1 cellular context compared by ENCODE assay signal in the genomic region with DNA sequence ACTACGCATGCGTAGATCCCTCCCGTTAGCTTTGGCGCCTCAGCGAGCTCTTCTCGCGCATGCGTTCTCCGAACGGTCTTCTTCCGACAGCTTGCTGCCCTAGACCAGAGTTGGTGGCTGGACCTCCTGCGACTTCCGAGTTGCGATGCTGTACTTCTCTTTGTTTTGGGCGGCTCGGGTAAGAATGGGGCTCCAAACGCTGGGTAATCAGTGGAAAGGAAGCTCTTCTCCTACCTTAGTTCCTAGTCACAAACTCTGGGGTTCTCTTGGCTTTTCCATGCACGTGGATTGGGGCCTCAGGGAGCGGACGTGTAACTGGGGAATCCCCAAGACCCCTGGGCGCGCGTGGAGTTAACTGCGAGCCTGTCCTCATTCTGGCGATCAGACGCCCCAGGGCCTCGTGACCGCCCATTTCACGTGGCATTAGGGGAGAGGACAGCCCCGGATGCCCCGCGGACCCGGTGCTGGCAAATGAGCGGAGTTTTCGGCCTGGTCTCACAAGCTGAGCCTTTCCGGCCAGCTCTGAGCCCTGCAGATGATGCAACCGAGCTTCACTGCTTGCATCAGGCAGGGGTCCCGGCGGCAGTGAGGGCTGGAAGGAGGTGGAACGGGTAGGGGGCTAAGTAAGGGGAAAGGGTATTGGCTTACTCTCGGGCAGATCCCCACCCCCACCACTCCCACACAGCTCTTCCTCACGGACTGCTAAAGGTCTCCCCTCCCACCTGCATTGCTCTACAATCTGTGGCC.
TF ChIP-seq lines count a peak whose summit lies in the region.

A gene (plus strand): TSS at position 78 of the 747 bp plus-strand sequence. CDS start 68 bp downstream, at position 146.

TF ChIP-seq in K562, 482 proteins besides CTCF, POLR2A, EP300 and RAD21 (continued from another document and continues in another):
- TF ChIP-seq POLR2H (tag; IDR thresholded peaks at IDR 0.05; ENCODE audit: low read depth) (peak; percentile 86), ZNF717 (CRISPR knock-in tag; IDR thresholded peaks at IDR 0.05) (no peak), ZSCAN29 (IDR thresholded peaks at IDR 0.05) (no peak), ZNF263 (CRISPR knock-in tag; IDR thresholded peaks at IDR 0.05; ENCODE audit: borderline replicate concordance) (no peak), ZNF586 (CRISPR knock-in tag; conservative IDR thresholded peaks at IDR 0.05) (no peak), ZNF217 (CRISPR knock-in tag; IDR thresholded peaks at IDR 0.05) (no peak), KLF10 (CRISPR knock-in tag; IDR thresholded peaks at IDR 0.05) (no peak), NCOR1 (IDR thresholded peaks at IDR 0.05) (no peak), NR2C1 (IDR thresholded peaks at IDR 0.05) (no peak), NR2C1 (tag; IDR thresholded peaks at IDR 0.05) (no peak), KAT7 (CRISPR knock-in tag; IDR thresholded peaks at IDR 0.05; ENCODE audit: borderline replicate concordance) (no peak; the same call in 1 of the 2 replicates), NFE2L1 (tag; IDR thresholded peaks at IDR 0.05; ENCODE audit: borderline replicate concordance, low read depth) (no peak), SAFB2 (IDR thresholded peaks at IDR 0.05; ENCODE audit: borderline replicate concordance, low read depth, low read length, severe bottlenecking) (no peak), TBP (optimal IDR thresholded peaks at IDR 0.05; ENCODE audit: low read depth, low read length) (peak; percentile 30), MXI1 (IDR thresholded peaks at IDR 0.05; ENCODE audit: low read depth, low read length) (no peak), SMAD2 (IDR thresholded peaks at IDR 0.05; ENCODE audit: low read depth, low read length) (no peak), DDX20 (tag; IDR thresholded peaks at IDR 0.05; ENCODE audit: low read depth) (no peak), MEF2A (IDR thresholded peaks at IDR 0.05; ENCODE audit: control insufficient read depth, low read depth, low read length) (no peak), CXXC5 (CRISPR knock-in tag; IDR thresholded peaks at IDR 0.05) (peak; percentile 51; the same call in 1 of the 2 replicates), ZNF165 (CRISPR knock-in tag; IDR thresholded peaks at IDR 0.05; ENCODE audit: borderline replicate concordance) (no peak), PTRF (tag; IDR thresholded peaks at IDR 0.05) (no peak), DIDO1 (tag; IDR thresholded peaks at IDR 0.05; ENCODE audit: low read depth) (no peak), BACH1 (tag; IDR thresholded peaks at IDR 0.05) (no peak), ZNF133 (CRISPR knock-in tag; IDR thresholded peaks at IDR 0.05) (no peak), ARHGAP35 (IDR thresholded peaks at IDR 0.05; ENCODE audit: partially characterized antibody) (no peak), ZNF507 (tag; conservative IDR thresholded peaks at IDR 0.05) (no peak), MEIS2 (IDR thresholded peaks at IDR 0.05; ENCODE audit: partially characterized antibody) (peak; percentile 89), CAMTA2 (CRISPR knock-in tag; conservative IDR thresholded peaks at IDR 0.05) (no peak), ZNF282 (CRISPR knock-in tag; IDR thresholded peaks at IDR 0.05) (no peak), HMG20B (CRISPR knock-in tag; IDR thresholded peaks at IDR 0.05) (no peak), HMG20A (CRISPR knock-in tag; conservative IDR thresholded peaks at IDR 0.05) (no peak), ZNF41 (CRISPR knock-in tag; conservative IDR thresholded peaks at IDR 0.05) (no peak), PRPF4 (IDR thresholded peaks at IDR 0.05; ENCODE audit: insufficient read depth, low read depth, low read length, poor library complexity, severe bottlenecking) (no peak), ZNF384 (IDR thresholded peaks at IDR 0.05; ENCODE audit: low read depth, low read length) (no peak), MECOM (CRISPR knock-in tag; IDR thresholded peaks at IDR 0.05) (no peak), FOXP1 (CRISPR knock-in tag; IDR thresholded peaks at IDR 0.05) (no peak), ZNF174 (CRISPR knock-in tag; IDR thresholded peaks at IDR 0.05) (no peak), ZNF431 (CRISPR knock-in tag; IDR thresholded peaks at IDR 0.05) (no peak), MBD2 (IDR thresholded peaks at IDR 0.05; ENCODE audit: borderline replicate concordance, low read depth) (no peak), ZNF696 (CRISPR knock-in tag; conservative IDR thresholded peaks at IDR 0.05) (no peak), SAFB (IDR thresholded peaks at IDR 0.05; ENCODE audit: borderline replicate concordance, low read depth, low read length) (no peak), SP1 (CRISPR knock-in tag; IDR thresholded peaks at IDR 0.05) (no peak), CTBP1 (IDR thresholded peaks at IDR 0.05; ENCODE audit: borderline replicate concordance) (no peak), SUPT5H (IDR thresholded peaks at IDR 0.05) (peak; percentile 73), NCOA4 (IDR thresholded peaks at IDR 0.05; ENCODE audit: partially characterized antibody) (no peak)
- TF ChIP-seq, protein P1, sequence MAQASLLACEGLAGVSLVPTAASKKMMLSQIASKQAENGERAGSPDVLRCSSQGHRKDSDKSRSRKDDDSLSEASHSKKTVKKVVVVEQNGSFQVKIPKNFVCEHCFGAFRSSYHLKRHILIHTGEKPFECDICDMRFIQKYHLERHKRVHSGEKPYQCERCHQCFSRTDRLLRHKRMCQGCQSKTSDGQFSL (CRISPR knock-in tag; IDR thresholded peaks at IDR 0.05), result no peak
- TF ChIP-seq, protein P1 (tag; IDR thresholded peaks at IDR 0.05), result no peak
- TF ChIP-seq, protein P2, sequence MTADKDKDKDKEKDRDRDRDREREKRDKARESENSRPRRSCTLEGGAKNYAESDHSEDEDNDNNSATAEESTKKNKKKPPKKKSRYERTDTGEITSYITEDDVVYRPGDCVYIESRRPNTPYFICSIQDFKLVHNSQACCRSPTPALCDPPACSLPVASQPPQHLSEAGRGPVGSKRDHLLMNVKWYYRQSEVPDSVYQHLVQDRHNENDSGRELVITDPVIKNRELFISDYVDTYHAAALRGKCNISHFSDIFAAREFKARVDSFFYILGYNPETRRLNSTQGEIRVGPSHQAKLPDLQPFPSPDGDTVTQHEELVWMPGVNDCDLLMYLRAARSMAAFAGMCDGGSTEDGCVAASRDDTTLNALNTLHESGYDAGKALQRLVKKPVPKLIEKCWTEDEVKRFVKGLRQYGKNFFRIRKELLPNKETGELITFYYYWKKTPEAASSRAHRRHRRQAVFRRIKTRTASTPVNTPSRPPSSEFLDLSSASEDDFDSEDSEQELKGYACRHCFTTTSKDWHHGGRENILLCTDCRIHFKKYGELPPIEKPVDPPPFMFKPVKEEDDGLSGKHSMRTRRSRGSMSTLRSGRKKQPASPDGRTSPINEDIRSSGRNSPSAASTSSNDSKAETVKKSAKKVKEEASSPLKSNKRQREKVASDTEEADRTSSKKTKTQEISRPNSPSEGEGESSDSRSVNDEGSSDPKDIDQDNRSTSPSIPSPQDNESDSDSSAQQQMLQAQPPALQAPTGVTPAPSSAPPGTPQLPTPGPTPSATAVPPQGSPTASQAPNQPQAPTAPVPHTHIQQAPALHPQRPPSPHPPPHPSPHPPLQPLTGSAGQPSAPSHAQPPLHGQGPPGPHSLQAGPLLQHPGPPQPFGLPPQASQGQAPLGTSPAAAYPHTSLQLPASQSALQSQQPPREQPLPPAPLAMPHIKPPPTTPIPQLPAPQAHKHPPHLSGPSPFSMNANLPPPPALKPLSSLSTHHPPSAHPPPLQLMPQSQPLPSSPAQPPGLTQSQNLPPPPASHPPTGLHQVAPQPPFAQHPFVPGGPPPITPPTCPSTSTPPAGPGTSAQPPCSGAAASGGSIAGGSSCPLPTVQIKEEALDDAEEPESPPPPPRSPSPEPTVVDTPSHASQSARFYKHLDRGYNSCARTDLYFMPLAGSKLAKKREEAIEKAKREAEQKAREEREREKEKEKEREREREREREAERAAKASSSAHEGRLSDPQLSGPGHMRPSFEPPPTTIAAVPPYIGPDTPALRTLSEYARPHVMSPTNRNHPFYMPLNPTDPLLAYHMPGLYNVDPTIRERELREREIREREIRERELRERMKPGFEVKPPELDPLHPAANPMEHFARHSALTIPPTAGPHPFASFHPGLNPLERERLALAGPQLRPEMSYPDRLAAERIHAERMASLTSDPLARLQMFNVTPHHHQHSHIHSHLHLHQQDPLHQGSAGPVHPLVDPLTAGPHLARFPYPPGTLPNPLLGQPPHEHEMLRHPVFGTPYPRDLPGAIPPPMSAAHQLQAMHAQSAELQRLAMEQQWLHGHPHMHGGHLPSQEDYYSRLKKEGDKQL (CRISPR knock-in tag; IDR thresholded peaks at IDR 0.05; ENCODE audit: borderline replicate concordance), result 0 out of 2 replicates have a peak, but pooled peaks have one; percentile 77
- TF ChIP-seq, protein P3, sequence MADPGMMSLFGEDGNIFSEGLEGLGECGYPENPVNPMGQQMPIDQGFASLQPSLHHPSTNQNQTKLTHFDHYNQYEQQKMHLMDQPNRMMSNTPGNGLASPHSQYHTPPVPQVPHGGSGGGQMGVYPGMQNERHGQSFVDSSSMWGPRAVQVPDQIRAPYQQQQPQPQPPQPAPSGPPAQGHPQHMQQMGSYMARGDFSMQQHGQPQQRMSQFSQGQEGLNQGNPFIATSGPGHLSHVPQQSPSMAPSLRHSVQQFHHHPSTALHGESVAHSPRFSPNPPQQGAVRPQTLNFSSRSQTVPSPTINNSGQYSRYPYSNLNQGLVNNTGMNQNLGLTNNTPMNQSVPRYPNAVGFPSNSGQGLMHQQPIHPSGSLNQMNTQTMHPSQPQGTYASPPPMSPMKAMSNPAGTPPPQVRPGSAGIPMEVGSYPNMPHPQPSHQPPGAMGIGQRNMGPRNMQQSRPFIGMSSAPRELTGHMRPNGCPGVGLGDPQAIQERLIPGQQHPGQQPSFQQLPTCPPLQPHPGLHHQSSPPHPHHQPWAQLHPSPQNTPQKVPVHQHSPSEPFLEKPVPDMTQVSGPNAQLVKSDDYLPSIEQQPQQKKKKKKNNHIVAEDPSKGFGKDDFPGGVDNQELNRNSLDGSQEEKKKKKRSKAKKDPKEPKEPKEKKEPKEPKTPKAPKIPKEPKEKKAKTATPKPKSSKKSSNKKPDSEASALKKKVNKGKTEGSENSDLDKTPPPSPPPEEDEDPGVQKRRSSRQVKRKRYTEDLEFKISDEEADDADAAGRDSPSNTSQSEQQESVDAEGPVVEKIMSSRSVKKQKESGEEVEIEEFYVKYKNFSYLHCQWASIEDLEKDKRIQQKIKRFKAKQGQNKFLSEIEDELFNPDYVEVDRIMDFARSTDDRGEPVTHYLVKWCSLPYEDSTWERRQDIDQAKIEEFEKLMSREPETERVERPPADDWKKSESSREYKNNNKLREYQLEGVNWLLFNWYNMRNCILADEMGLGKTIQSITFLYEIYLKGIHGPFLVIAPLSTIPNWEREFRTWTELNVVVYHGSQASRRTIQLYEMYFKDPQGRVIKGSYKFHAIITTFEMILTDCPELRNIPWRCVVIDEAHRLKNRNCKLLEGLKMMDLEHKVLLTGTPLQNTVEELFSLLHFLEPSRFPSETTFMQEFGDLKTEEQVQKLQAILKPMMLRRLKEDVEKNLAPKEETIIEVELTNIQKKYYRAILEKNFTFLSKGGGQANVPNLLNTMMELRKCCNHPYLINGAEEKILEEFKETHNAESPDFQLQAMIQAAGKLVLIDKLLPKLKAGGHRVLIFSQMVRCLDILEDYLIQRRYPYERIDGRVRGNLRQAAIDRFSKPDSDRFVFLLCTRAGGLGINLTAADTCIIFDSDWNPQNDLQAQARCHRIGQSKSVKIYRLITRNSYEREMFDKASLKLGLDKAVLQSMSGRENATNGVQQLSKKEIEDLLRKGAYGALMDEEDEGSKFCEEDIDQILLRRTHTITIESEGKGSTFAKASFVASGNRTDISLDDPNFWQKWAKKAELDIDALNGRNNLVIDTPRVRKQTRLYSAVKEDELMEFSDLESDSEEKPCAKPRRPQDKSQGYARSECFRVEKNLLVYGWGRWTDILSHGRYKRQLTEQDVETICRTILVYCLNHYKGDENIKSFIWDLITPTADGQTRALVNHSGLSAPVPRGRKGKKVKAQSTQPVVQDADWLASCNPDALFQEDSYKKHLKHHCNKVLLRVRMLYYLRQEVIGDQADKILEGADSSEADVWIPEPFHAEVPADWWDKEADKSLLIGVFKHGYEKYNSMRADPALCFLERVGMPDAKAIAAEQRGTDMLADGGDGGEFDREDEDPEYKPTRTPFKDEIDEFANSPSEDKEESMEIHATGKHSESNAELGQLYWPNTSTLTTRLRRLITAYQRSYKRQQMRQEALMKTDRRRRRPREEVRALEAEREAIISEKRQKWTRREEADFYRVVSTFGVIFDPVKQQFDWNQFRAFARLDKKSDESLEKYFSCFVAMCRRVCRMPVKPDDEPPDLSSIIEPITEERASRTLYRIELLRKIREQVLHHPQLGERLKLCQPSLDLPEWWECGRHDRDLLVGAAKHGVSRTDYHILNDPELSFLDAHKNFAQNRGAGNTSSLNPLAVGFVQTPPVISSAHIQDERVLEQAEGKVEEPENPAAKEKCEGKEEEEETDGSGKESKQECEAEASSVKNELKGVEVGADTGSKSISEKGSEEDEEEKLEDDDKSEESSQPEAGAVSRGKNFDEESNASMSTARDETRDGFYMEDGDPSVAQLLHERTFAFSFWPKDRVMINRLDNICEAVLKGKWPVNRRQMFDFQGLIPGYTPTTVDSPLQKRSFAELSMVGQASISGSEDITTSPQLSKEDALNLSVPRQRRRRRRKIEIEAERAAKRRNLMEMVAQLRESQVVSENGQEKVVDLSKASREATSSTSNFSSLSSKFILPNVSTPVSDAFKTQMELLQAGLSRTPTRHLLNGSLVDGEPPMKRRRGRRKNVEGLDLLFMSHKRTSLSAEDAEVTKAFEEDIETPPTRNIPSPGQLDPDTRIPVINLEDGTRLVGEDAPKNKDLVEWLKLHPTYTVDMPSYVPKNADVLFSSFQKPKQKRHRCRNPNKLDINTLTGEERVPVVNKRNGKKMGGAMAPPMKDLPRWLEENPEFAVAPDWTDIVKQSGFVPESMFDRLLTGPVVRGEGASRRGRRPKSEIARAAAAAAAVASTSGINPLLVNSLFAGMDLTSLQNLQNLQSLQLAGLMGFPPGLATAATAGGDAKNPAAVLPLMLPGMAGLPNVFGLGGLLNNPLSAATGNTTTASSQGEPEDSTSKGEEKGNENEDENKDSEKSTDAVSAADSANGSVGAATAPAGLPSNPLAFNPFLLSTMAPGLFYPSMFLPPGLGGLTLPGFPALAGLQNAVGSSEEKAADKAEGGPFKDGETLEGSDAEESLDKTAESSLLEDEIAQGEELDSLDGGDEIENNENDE (IDR thresholded peaks at IDR 0.05; ENCODE audit: low read depth, low read length), result no peak
- TF ChIP-seq, protein P4, sequence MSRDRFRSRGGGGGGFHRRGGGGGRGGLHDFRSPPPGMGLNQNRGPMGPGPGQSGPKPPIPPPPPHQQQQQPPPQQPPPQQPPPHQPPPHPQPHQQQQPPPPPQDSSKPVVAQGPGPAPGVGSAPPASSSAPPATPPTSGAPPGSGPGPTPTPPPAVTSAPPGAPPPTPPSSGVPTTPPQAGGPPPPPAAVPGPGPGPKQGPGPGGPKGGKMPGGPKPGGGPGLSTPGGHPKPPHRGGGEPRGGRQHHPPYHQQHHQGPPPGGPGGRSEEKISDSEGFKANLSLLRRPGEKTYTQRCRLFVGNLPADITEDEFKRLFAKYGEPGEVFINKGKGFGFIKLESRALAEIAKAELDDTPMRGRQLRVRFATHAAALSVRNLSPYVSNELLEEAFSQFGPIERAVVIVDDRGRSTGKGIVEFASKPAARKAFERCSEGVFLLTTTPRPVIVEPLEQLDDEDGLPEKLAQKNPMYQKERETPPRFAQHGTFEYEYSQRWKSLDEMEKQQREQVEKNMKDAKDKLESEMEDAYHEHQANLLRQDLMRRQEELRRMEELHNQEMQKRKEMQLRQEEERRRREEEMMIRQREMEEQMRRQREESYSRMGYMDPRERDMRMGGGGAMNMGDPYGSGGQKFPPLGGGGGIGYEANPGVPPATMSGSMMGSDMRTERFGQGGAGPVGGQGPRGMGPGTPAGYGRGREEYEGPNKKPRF (IDR thresholded peaks at IDR 0.05; ENCODE audit: low read depth, low read length), result no peak
